In the genomic region with DNA sequence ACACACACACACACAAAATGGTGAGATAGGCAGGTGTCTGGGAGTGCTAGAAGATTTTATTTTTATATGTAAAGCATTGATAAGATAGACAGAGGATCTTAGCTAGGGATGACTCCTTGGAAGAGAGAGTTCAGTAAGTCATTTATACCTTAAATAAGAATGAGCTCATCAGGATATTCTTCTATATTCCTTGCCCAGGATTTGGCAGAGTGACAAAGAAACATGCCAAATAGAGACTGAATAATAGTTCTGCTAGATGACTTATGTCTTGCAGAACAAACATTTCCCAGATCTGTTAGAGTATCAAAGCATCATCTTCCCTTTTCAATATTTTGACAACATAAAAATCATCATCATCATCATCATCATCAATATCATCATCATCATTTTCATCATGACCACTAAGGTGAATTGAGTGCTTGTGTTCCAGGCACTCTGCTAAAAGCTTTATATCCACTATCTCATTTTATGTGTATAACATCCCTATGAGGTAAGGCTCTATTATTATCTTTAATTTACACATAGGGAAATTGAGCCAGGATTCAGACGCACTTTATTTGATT, we compare ENCODE assay signal across 21 cellular contexts.
"Had no signal": no experiment of that assay in that cellular context is flagged by ENCODE, and none has a peak within 500 bp of the region (broad histone marks: within the 10 kb centered on the region; RNA-seq: fewer than 3 reads in every experiment).

No MANE protein-coding gene starts in this region.

- H3K4me1 ChIP-seq: left ventricle myocardium inferior, testis, transverse colon had no signal

- H3K27ac ChIP-seq: esophagus squamous epithelium, left ventricle myocardium inferior, skin epidermis, testis, transverse colon had no signal

- H3K27me3 ChIP-seq: esophagus squamous epithelium, testis, transverse colon had no signal

- H3K9me3 ChIP-seq: esophagus squamous epithelium, left ventricle myocardium inferior, mucosa of descending colon, testis, transverse colon had no signal

- H3K36me3 ChIP-seq: esophagus squamous epithelium, left ventricle myocardium inferior, transverse colon had no signal

- H3K4me3 ChIP-seq: esophagus squamous epithelium, left ventricle myocardium inferior, lung, mucosa of descending colon, skin epidermis, testis, transverse colon had no signal

- DNase-seq: activated CD4-positive, alpha-beta T cell treated with anti-CD3 and anti-CD28 coated beads for 1 hour; activated CD4-positive, alpha-beta T cell treated with anti-CD3 and anti-CD28 coated beads, Interleukin-2, amount 10 ng/mL, durations not matched to agents 7 days and 5 days; activated CD8-positive, alpha-beta T cell treated with anti-CD3 and anti-CD28 coated beads for 36 hours; activated naive CD8-positive, alpha-beta T cell treated with anti-CD3 and anti-CD28 coated beads, Interleukin-2, amount 50 U/mL, for 24 hours; activated T-cell treated with anti-CD3 and anti-CD28 coated beads, Interleukin-2, amount 50 U/mL, for 4 hours; amygdala; endodermal cell; esophagus squamous epithelium; glutamatergic neuron; left ventricle myocardium inferior; mucosa of descending colon; posterior cingulate gyrus; right cardiac atrium; stimulated activated CD4-positive, alpha-beta T cell treated with anti-CD3 and anti-CD28 coated beads, Interleukin-12 subunit alpha, Interleukin-12 subunit beta, amount 100 ng/mL, for 4 hours; stimulated activated CD4-positive, alpha-beta T cell treated with anti-CD3 and anti-CD28 coated beads, Interleukin-4, amount 100 ng/mL, for 1 hour; stimulated activated naive CD8-positive, alpha-beta T cell treated with anti-CD3 and anti-CD28 coated beads, Interleukin-15, Interleukin-2, amounts not matched to agents 100 U/mL and 50 U/mL, for 24 hours; T1000; testis; transverse colon had no signal
